Comparison of ENCODE assay signal across 1 cellular context in the genomic region with DNA sequence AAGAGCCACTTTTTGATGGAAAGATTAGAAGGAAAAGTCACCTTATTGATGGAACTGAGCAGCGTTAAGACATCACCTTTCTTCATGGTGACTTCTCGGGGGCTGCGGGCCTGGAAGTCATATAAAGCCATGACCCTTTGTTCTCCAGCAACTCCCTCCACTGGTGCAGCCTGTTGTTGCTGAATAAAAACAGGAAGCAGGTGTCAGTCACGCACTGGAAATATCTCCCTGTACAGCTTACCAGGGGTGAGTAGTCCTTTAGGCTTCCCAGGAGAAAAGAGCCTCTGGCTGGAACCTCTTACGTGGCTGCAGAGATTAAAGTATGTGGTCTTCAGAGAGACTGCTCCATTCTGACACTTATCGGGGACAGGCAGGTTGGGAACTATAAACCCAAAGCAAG.
TF ChIP-seq lines count a peak whose summit lies in the region.

No MANE protein-coding gene starts in this region.

TF ChIP-seq in K562, 482 proteins besides CTCF, POLR2A, EP300 and RAD21:
- no peak for TF ChIP-seq NCOA6 (IDR thresholded peaks at IDR 0.05)
- no peak for TF ChIP-seq ARID1B (IDR thresholded peaks at IDR 0.05)
- TF ChIP-seq, protein P1, sequence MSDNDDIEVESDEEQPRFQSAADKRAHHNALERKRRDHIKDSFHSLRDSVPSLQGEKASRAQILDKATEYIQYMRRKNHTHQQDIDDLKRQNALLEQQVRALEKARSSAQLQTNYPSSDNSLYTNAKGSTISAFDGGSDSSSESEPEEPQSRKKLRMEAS (CRISPR knock-in tag; IDR thresholded peaks at IDR 0.05): no peak
- no peak for TF ChIP-seq STAT5B (CRISPR knock-in tag; IDR thresholded peaks at IDR 0.05)
- TF ChIP-seq C11orf30 (IDR thresholded peaks at IDR 0.05; ENCODE audit: low read depth): no peak
- TF ChIP-seq SMAD3 (CRISPR knock-in tag; conservative IDR thresholded peaks at IDR 0.05): no peak
- no peak for TF ChIP-seq ZBED1 (IDR thresholded peaks at IDR 0.05)
- TF ChIP-seq KDM4B (IDR thresholded peaks at IDR 0.05; ENCODE audit: borderline replicate concordance in 2 of 2, low read depth in 1 of 2): no peak
- TF ChIP-seq, protein P2, sequence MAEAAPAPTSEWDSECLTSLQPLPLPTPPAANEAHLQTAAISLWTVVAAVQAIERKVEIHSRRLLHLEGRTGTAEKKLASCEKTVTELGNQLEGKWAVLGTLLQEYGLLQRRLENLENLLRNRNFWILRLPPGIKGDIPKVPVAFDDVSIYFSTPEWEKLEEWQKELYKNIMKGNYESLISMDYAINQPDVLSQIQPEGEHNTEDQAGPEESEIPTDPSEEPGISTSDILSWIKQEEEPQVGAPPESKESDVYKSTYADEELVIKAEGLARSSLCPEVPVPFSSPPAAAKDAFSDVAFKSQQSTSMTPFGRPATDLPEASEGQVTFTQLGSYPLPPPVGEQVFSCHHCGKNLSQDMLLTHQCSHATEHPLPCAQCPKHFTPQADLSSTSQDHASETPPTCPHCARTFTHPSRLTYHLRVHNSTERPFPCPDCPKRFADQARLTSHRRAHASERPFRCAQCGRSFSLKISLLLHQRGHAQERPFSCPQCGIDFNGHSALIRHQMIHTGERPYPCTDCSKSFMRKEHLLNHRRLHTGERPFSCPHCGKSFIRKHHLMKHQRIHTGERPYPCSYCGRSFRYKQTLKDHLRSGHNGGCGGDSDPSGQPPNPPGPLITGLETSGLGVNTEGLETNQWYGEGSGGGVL (CRISPR knock-in tag; IDR thresholded peaks at IDR 0.05): no peak
- no peak for TF ChIP-seq NFXL1 (CRISPR knock-in tag; IDR thresholded peaks at IDR 0.05)
- no peak for TF ChIP-seq ZNF3 (CRISPR knock-in tag; IDR thresholded peaks at IDR 0.05)
- TF ChIP-seq SMARCB1 (IDR thresholded peaks at IDR 0.05; ENCODE audit: insufficient read length, low read depth): no peak
- TF ChIP-seq, protein P3, sequence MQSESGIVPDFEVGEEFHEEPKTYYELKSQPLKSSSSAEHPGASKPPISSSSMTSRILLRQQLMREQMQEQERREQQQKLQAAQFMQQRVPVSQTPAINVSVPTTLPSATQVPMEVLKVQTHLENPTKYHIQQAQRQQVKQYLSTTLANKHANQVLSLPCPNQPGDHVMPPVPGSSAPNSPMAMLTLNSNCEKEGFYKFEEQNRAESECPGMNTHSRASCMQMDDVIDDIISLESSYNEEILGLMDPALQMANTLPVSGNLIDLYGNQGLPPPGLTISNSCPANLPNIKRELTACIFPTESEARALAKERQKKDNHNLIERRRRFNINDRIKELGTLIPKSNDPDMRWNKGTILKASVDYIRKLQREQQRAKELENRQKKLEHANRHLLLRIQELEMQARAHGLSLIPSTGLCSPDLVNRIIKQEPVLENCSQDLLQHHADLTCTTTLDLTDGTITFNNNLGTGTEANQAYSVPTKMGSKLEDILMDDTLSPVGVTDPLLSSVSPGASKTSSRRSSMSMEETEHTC (IDR thresholded peaks at IDR 0.05): no peak
- no peak for TF ChIP-seq BACH1 (tag; IDR thresholded peaks at IDR 0.05)
